In genomic region chr12:110739488-110739887, GRCh38 we compare ENCODE assay signal across 2 cellular contexts.
TF ChIP-seq lines count a peak whose summit lies in the region.

No MANE protein-coding gene starts in this region.

TF ChIP-seq in K562, 482 proteins besides CTCF, POLR2A, EP300 and RAD21:
- TF ChIP-seq RBFOX2 (IDR thresholded peaks at IDR 0.05; ENCODE audit: low read depth, low read length) (0 out of 2 replicates have a peak, but pooled peaks have one; percentile 33), FOXJ2 (tag; IDR thresholded peaks at IDR 0.05) (no peak)

TF ChIP-seq in neural cell, 6 proteins besides CTCF, POLR2A, EP300 and RAD21:
- TF ChIP-seq SMC3 (conservative IDR thresholded peaks at IDR 0.05; ENCODE audit: poor library complexity) = no peak
- no peak for TF ChIP-seq MXI1 (conservative IDR thresholded peaks at IDR 0.05; ENCODE audit: poor library complexity, severe bottlenecking)
